ENCODE assay signal across 8 cellular contexts in genomic region chr20:46690219-46691111, GRCh38. TPM values are rescaled to one million over a fixed set of nuclear protein-coding genes. Genes with fewer than 3 reads are reported as not detected.
DNase-seq lines count a peak whose midpoint lies in the region; ATAC-seq and TF ChIP-seq lines count a peak whose summit lies in the region.

No MANE protein-coding gene starts in this region.

- H2AK9ac ChIP-seq in IMR-90 (replicated peaks; ENCODE audit: low read depth, low read length, poor library complexity) = no peak overlapping the region

- H3K23ac ChIP-seq in IMR-90 (ENCODE audit: low read depth, low read length) = peak overlapping the region; percentile 11; the same call in 1 of the 2 replicates

- H3K9me3 ChIP-seq in IMR-90 (ENCODE audit: control insufficient read depth, insufficient read depth, low read length) (no peaks in the 10 kb centered on the region), iPS-15b (ENCODE audit: control insufficient read depth, insufficient read depth, low read length) (no peaks in the 10 kb centered on the region)

- H3K27me3 ChIP-seq in IMR-90 (ENCODE audit: control insufficient read depth, insufficient read depth, low read length) = no peaks in the 10 kb centered on the region
- no peaks in the 10 kb centered on the region for H3K27me3 ChIP-seq in iPS-15b (ENCODE audit: control insufficient read depth, insufficient read depth, low read length)

- no TSS peak for BruUV-seq in IMR-90 (replicated peaks; lab: Mats Ljungman, UMichigan)

- H3K4me3 Mint-ChIP-seq in activated B cell treated with CpG ODN at 0.5 μM for 24 hours = peak overlapping the region; percentile 97
- H3K4me3 Mint-ChIP-seq in stimulated activated effector memory CD8-positive, alpha-beta T cell treated with anti-CD3 and anti-CD28 coated beads, Interleukin-12 subunit alpha, Interleukin-12 subunit beta, amount 100 ng/mL, for 72 hours = peak overlapping the region; percentile 91

- CTCF ChIA-PET in IMR-90 (lab: Yijun Ruan, JAX) = no interaction called here
- CTCF ChIA-PET in activated B cell treated with CpG ODN at 0.5 μM for 24 hours (lab: Charles Lee) = interaction anchor here (2.0 kb wide), 1 partner anchor 10 kb away, joined by 11 read pairs; no protein-coding TSS in a partner anchor

- H3K14ac ChIP-seq in IMR-90 (replicated peaks; ENCODE audit: low read depth, low read length) = peak overlapping the region; percentile 8; the same call in 1 of the 2 replicates

- no peak for TF ChIP-seq POLR2A in IMR-90 (IDR thresholded peaks at IDR 0.05; ENCODE audit: low read depth, low read length)

- H3K9me3 Mint-ChIP-seq in activated B cell treated with CpG ODN at 0.5 μM for 24 hours = no peaks in the 10 kb centered on the region
- H3K9me3 Mint-ChIP-seq in stimulated activated effector memory CD8-positive, alpha-beta T cell treated with anti-CD3 and anti-CD28 coated beads, Interleukin-12 subunit alpha, Interleukin-12 subunit beta, amount 100 ng/mL, for 72 hours = no peaks in the 10 kb centered on the region

- H4K8ac ChIP-seq in IMR-90 (ENCODE audit: low read depth in 2 of 2, low read length in 2 of 2) = peak overlapping the region; percentile 86 to 100

- dilution Hi-C loops in IMR-90 (cut with HindIII; ENCODE audit: low sequenced_read_pairs, unreplicated experiment) = no loop called here

- H3K18ac ChIP-seq in IMR-90 (ENCODE audit: low read depth, low read length) = peak overlapping the region; percentile 57; the same call in 1 of the 2 replicates

- intact Hi-C loops in IMR-90 (cut with micrococcal nuclease) (no loop called here), activated B cell treated with CpG ODN at 0.5 μM for 24 hours (cut with micrococcal nuclease) (no loop called here)

- POLR2A ChIA-PET in IMR-90 (lab: Charles Lee; ENCODE audit: unreplicated experiment) = interaction anchor here (1.0 kb wide), 1 partner anchor 15 kb away, joined by 4 read pairs; no protein-coding TSS in a partner anchor
- POLR2A ChIA-PET in activated B cell treated with CpG ODN at 0.5 μM for 24 hours (lab: Charles Lee) = interaction anchor here (0.5 to 1.6 kb wide), 5 partner anchors 11 to 809 kb away, joined by 3 to 4 read pairs (median 3); partner anchors contain the start of gene ZSWIM1

- H2BK5ac ChIP-seq in IMR-90 (ENCODE audit: low read depth, low read length, poor library complexity, severe bottlenecking) = peak overlapping the region; percentile 74

- peaks cover 3% of the 10 kb centered on the region; the same call in 1 of the 2 replicates for H3K4me1 ChIP-seq in IMR-90 (ENCODE audit: control insufficient read depth, insufficient read depth, low read length)
- H3K4me1 ChIP-seq in iPS-15b (ENCODE audit: control insufficient read depth, insufficient read depth, low read length) = peaks cover 10% of the 10 kb centered on the region

- 23 to 100% methylated on average over 3 to 6 of the region's 13 CpGs for WGBS in IMR-90 (ENCODE audit: extremely low coverage in 2 of 2, insufficient read length in 1 of 2), 2 experiments

- no peak for ATAC-seq in IMR-90 (ENCODE audit: low read depth)
- no peak for ATAC-seq in activated B cell treated with CpG ODN at 0.5 μM for 24 hours (ENCODE audit: low read depth)
- ATAC-seq in stimulated activated effector memory CD8-positive, alpha-beta T cell treated with anti-CD3 and anti-CD28 coated beads, Interleukin-12 subunit alpha, Interleukin-12 subunit beta, amount 100 ng/mL, for 72 hours = no peak
- ATAC-seq in HG03039 (IDR thresholded peaks at IDR 0.05; ENCODE audit: unreplicated experiment) = no peak

- H2AK5ac ChIP-seq in IMR-90 (ENCODE audit: low read depth, low read length) = no peak overlapping the region

- H4K5ac ChIP-seq in IMR-90 (ENCODE audit: low read depth, low read length) = peak overlapping the region; percentile 94; the same call in 1 of the 2 replicates

- peaks cover 3 to 30% of the 10 kb centered on the region in 2 experiments; a peak in 3 of 4 replicates for H3K79me1 ChIP-seq in IMR-90 (ENCODE audit: low read depth in 1 of 2, low read length in 2 of 2)

- H3K27ac ChIP-seq in IMR-90 (ENCODE audit: insufficient read depth, low read length) = 0 out of 2 replicates have a peak overlapping the region, but pooled peaks have one; percentile 10

- no peak for TF ChIP-seq CTCF in IMR-90 (conservative IDR thresholded peaks at IDR 0.05; ENCODE audit: low read depth, low read length)
- TF ChIP-seq CTCF in activated B cell treated with CpG ODN at 0.5 μM for 24 hours (IDR thresholded peaks at IDR 0.05) = no peak

- H4K91ac ChIP-seq in IMR-90 (ENCODE audit: insufficient read depth, low read depth, low read length) = no peak overlapping the region

- no peak overlapping the region for H2BK20ac ChIP-seq in IMR-90 (ENCODE audit: low read depth, low read length)

- H3K36me3 Mint-ChIP-seq in activated B cell treated with CpG ODN at 0.5 μM for 24 hours (ENCODE audit: low read depth) = peaks cover 23% of the 10 kb centered on the region
- H3K36me3 Mint-ChIP-seq in stimulated activated effector memory CD8-positive, alpha-beta T cell treated with anti-CD3 and anti-CD28 coated beads, Interleukin-12 subunit alpha, Interleukin-12 subunit beta, amount 100 ng/mL, for 72 hours = peaks cover 22% of the 10 kb centered on the region

- peak overlapping the region; percentile 98 for H3K4me2 ChIP-seq in IMR-90 (ENCODE audit: low read depth, low read length)

- H3K4me3 ChIP-seq in IMR-90 (ENCODE audit: insufficient read depth, low read depth, low read length) (peak overlapping the region; percentile 63; the same call in 1 of the 2 replicates), iPS-15b (ENCODE audit: low read depth, low read length) (peak overlapping the region; percentile 60)

- H3K9me1 ChIP-seq in IMR-90 (ENCODE audit: insufficient read depth, low read length) = peaks cover 7% of the 10 kb centered on the region

- H3K4me1 Mint-ChIP-seq in activated B cell treated with CpG ODN at 0.5 μM for 24 hours = peaks cover 42% of the 10 kb centered on the region
- peaks cover 38% of the 10 kb centered on the region for H3K4me1 Mint-ChIP-seq in stimulated activated effector memory CD8-positive, alpha-beta T cell treated with anti-CD3 and anti-CD28 coated beads, Interleukin-12 subunit alpha, Interleukin-12 subunit beta, amount 100 ng/mL, for 72 hours

- H3K27me3 Mint-ChIP-seq in activated B cell treated with CpG ODN at 0.5 μM for 24 hours = no peaks in the 10 kb centered on the region

- no peaks in the 10 kb centered on the region for H4K20me1 ChIP-seq in IMR-90 (ENCODE audit: insufficient read depth, low read length)

- H3K9ac ChIP-seq in IMR-90 (ENCODE audit: low read depth, low read length) (peak overlapping the region; percentile 98; the same call in 1 of the 2 replicates), iPS-15b (ENCODE audit: low read depth, low read length) (peak overlapping the region; percentile 32)

- TF ChIP-seq RAD21 in IMR-90 (IDR thresholded peaks at IDR 0.05; ENCODE audit: low read length) = no peak

- H3K4ac ChIP-seq in IMR-90 (ENCODE audit: low read depth, low read length) = peak overlapping the region; percentile 6; the same call in 1 of the 2 replicates

- H3K56ac ChIP-seq in IMR-90 (ENCODE audit: extremely low read depth, insufficient read depth, low read length) = 0 out of 2 replicates have a peak overlapping the region, but pooled peaks have one; percentile 99

- H3K36me3 ChIP-seq in IMR-90 (ENCODE audit: control insufficient read depth, insufficient read depth, low read length) (peaks cover 3% of the 10 kb centered on the region), iPS-15b (ENCODE audit: control insufficient read depth, insufficient read depth, low read length) (peaks cover 6% of the 10 kb centered on the region)

- H2BK120ac ChIP-seq in IMR-90 (ENCODE audit: low read depth, low read length) = no peak overlapping the region

- no peak overlapping the region for H2BK15ac ChIP-seq in IMR-90 (ENCODE audit: low read depth, low read length)

- H3K27ac Mint-ChIP-seq in activated B cell treated with CpG ODN at 0.5 μM for 24 hours = peak overlapping the region; percentile 57
- H3K27ac Mint-ChIP-seq in stimulated activated effector memory CD8-positive, alpha-beta T cell treated with anti-CD3 and anti-CD28 coated beads, Interleukin-12 subunit alpha, Interleukin-12 subunit beta, amount 100 ng/mL, for 72 hours = peak overlapping the region; percentile 96

- in situ Hi-C loops in IMR-90 (cut with MboI; ENCODE audit: low sequenced_read_pairs) = no loop called here

- peak; percentile 36 for DNase-seq in IMR-90
- DNase-seq in activated B cell treated with CpG ODN at 0.5 μM for 24 hours = no peak
- no peak for DNase-seq in stimulated activated effector memory CD8-positive, alpha-beta T cell treated with anti-CD3 and anti-CD28 coated beads, Interleukin-12 subunit alpha, Interleukin-12 subunit beta, amount 100 ng/mL, for 72 hours (ENCODE audit: low spot score in 2 of 2)
- DNase-seq in NCI-H526 treated with DMSO at 0.1 percent for 48 hours (lab: John Stamatoyannopoulos, UW) = no peak
- no peak for DNase-seq in NCI-H2171 (lab: John Stamatoyannopoulos, UW)
- no peak for DNase-seq in SW480 (ENCODE audit: low spot score)

- peak overlapping the region; percentile 29 for H2AFZ ChIP-seq in IMR-90 (replicated peaks; ENCODE audit: low read length, poor library complexity)

RNA-seq across cellular contexts. Expression of gene TP53RK, which starts 1.2 kb away (rescaled TPM):
- total RNA-seq in IMR-90 (2012; rRNA removed) (10.6 and 16.1 TPM in 2 replicates), activated B cell treated with CpG ODN at 0.5 μM for 24 hours (18.6 and 18.8 TPM in 2 replicates)
- 8.7 and 9.0 TPM in 2 replicates for polyA plus RNA-seq in IMR-90 (2012; rRNA removed)
- polyA plus RNA-seq in IMR-90 (2012; cell fraction: cytosol; rRNA removed) = 7.0 and 8.1 TPM in 2 replicates
- polyA plus RNA-seq in IMR-90 (2012; cell fraction: nucleus; rRNA removed; ENCODE audit: low replicate concordance) = 2.5 and 3.0 TPM in 2 replicates

RNA-seq across cellular contexts. Expression of gene SLC2A10, which starts 19.0 kb away (rescaled TPM):
- total RNA-seq in IMR-90 (2012; rRNA removed) = 14.7 and 15.2 TPM in 2 replicates
- polyA plus RNA-seq in IMR-90 (2012; rRNA removed) = 22.0 TPM in 2 replicates
- 15.4 and 26.3 TPM in 2 replicates for polyA plus RNA-seq in IMR-90 (2012; cell fraction: cytosol; rRNA removed)
- polyA plus RNA-seq in IMR-90 (2012; cell fraction: nucleus; rRNA removed; ENCODE audit: low replicate concordance) = 21.8 and 22.7 TPM in 2 replicates
- total RNA-seq in activated B cell treated with CpG ODN at 0.5 μM for 24 hours = not detected in 2 replicates

RNA-seq across cellular contexts. Expression of gene SLC13A3, which starts 39.2 kb away (rescaled TPM):
- total RNA-seq in IMR-90 (2012; rRNA removed) (2.5 and 2.8 TPM in 2 replicates), activated B cell treated with CpG ODN at 0.5 μM for 24 hours (0.47 TPM in 1 of 2 replicates, not detected in the other)
- 3.9 and 4.2 TPM in 2 replicates for polyA plus RNA-seq in IMR-90 (2012; rRNA removed)
- 2.6 and 2.9 TPM in 2 replicates for polyA plus RNA-seq in IMR-90 (2012; cell fraction: cytosol; rRNA removed)
- polyA plus RNA-seq in IMR-90 (2012; cell fraction: nucleus; rRNA removed; ENCODE audit: low replicate concordance) = 4.3 and 5.7 TPM in 2 replicates

Comparison
In these comparisons a context has a peak if more than half of its experiments do, and no peak if none do; other contexts are left out.
1. RNA of gene SLC2A10, which starts 19.0 kb away (total RNA-seq): 14.7 to 15.2 TPM in IMR-90; not detected in activated B cell treated with CpG ODN at 0.5 μM for 24 hours; every median in the first group is over 10 times any median in the second.